Comparison of ENCODE assay signal across 9 cellular contexts in the genomic region with DNA sequence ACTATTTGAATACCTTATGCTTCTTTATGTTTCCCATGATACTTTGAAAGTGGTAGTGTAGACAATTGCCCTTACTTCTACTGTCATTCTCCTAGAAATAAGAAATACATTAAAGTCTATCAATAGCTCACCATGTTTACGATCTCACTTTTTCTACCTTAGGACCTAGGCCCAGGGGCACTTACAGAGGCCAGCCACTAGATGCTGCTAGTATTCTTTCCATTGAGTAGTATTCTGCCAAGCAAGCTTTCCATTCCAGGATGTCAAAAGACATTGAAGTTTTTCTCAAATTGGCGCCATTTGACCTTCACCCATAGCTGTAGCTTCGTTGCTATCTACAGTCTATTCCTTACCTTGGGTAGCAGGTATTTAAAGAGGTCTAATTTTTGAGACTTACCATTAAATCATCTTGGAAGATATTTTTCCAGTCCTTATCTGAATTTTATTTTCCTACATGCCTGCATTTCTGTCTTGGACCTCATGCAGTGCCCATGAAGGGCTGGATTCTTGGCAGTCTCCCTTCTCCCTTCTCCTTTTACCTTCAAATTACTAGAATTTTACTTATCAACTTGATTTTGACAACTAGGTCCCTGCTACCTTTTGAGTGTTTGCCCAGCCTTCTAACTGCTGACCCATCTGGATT.
DNase-seq lines count a peak whose midpoint lies in the region; ATAC-seq, FAIRE-seq and TF ChIP-seq lines count a peak whose summit lies in the region.
"Had no signal": no experiment of that assay in that cellular context is flagged by ENCODE, and none has a peak within 500 bp of the region (broad histone marks: within the 10 kb centered on the region; RNA-seq: fewer than 3 reads in every experiment).

No MANE protein-coding gene starts in this region.

- H3K4me3 ChIP-seq in BE2C (ENCODE audit: low read depth, low read length) (no peak overlapping the region), astrocyte of the cerebellum (ENCODE audit: low read depth, low read length) (no peak overlapping the region), kidney (ENCODE audit: low read length in 2 of 2) (no peak overlapping the region), aorta (ENCODE audit: low read length in 2 of 2) (no peak overlapping the region)

- H3K9me3 ChIP-seq in BE2C (no peaks in the 10 kb centered on the region), kidney (ENCODE audit: control insufficient read depth in 1 of 2, low read length in 2 of 2) (no peaks in the 10 kb centered on the region), aorta (ENCODE audit: control insufficient read depth, low read length) (no peaks in the 10 kb centered on the region)

- ATAC-seq in HG03378 (IDR thresholded peaks at IDR 0.05; ENCODE audit: unreplicated experiment) = peak; percentile 95
- ATAC-seq in aorta (ENCODE audit: low FRiP score) = peak; percentile 69
- ATAC-seq in activated CD4-positive, CD25-positive, alpha-beta regulatory T cell treated with anti-CD3 and anti-CD28 coated beads, Interleukin-2, amount 50 U/mL, for 24 hours = no peak

- intact Hi-C loops in kidney (cut with DNase I) = no loop called here
- intact Hi-C loops in aorta (cut with DNase I) = no loop called here

- DNase-seq in BE2C (peak; percentile 53), GM19238 (ENCODE audit: insufficient read length, low spot score) (peak; percentile 3), NCI-H446 (lab: John Stamatoyannopoulos, UW) (peak; percentile 51 to 78), astrocyte of the cerebellum (ENCODE audit: low read depth) (peak; percentile 40), kidney (no peak), aorta (no peak)
- DNase-seq: left cardiac atrium had no signal

- TF ChIP-seq CTCF in BE2C (IDR thresholded peaks at IDR 0.05; ENCODE audit: low read depth, low read length) (peak; percentile 100), astrocyte of the cerebellum (IDR thresholded peaks at IDR 0.05; ENCODE audit: low read depth, low read length, missing control alignments) (peak; percentile 100), kidney (IDR thresholded peaks at IDR 0.05; ENCODE audit: borderline replicate concordance, extremely low read depth, insufficient read depth) (peak; percentile 89)

- in situ Hi-C loops in astrocyte of the cerebellum (cut with HindIII; ENCODE audit: low sequenced_read_pairs) = no loop called here

- H3K27me3 ChIP-seq in BE2C = no peaks in the 10 kb centered on the region
- no peaks in the 10 kb centered on the region for H3K27me3 ChIP-seq in aorta (ENCODE audit: control insufficient read depth in 1 of 2, insufficient read depth in 2 of 2, low read length in 1 of 2)

- FAIRE-seq in kidney (lab: Jason Lieb, UNC) = peak; percentile 17

- H3K27ac ChIP-seq in kidney (ENCODE audit: low read depth in 2 of 2, low read length in 2 of 2) (no peak overlapping the region), aorta (ENCODE audit: low read depth in 1 of 2, low read length in 2 of 2) (no peak overlapping the region)

- WGBS in aorta, 2 donors = 32 to 37% methylated on average over 3 of the region's 3 CpGs

- peaks cover 11% of the 10 kb centered on the region for H3K4me1 ChIP-seq in BE2C
- no peaks in the 10 kb centered on the region for H3K4me1 ChIP-seq in kidney (ENCODE audit: control insufficient read depth in 1 of 2, insufficient read depth in 1 of 2, low read depth in 1 of 2, low read length in 2 of 2)
- H3K4me1 ChIP-seq in aorta (ENCODE audit: control insufficient read depth in 1 of 2, insufficient read depth in 2 of 2, low read length in 2 of 2) = no peaks in the 10 kb centered on the region

- H3K36me3 ChIP-seq in BE2C (no peaks in the 10 kb centered on the region), kidney (ENCODE audit: control insufficient read depth in 1 of 2, insufficient read depth in 2 of 2, low read length in 2 of 2) (no peaks in the 10 kb centered on the region), aorta (ENCODE audit: control insufficient read depth in 1 of 2, insufficient read depth in 2 of 2, low read length in 1 of 2) (no peaks in the 10 kb centered on the region)

- H3K9ac ChIP-seq in kidney (ENCODE audit: low read length in 2 of 2) = no peak overlapping the region

Comparison
In these comparisons a context has a peak if more than half of its experiments do, and no peak if none do; other contexts are left out.
1. DNase-seq: peak in BE2C (single experiment), GM19238 (single experiment), NCI-H446 (2 of 2) and astrocyte of the cerebellum (single experiment); none in kidney (single experiment) and aorta (0 of 2).
2. ATAC-seq: peak in HG03378 (single experiment) and aorta (single experiment); none in activated CD4-positive, CD25-positive, alpha-beta regulatory T cell treated with anti-CD3 and anti-CD28 coated beads, Interleukin-2, amount 50 U/mL, for 24 hours (0 of 2).
3. Peak in every context shown above with its lines, with median percentiles within 50 percentile points of each other: CTCF ChIP-seq.